9 cellular contexts compared by ENCODE assay signal in genomic region chr22:21698430-21699329, GRCh38. TPM values are rescaled to one million over a fixed set of nuclear protein-coding genes. Genes with fewer than 3 reads are reported as not detected.
DNase-seq lines count a peak whose midpoint lies in the region; TF ChIP-seq lines count a peak whose summit lies in the region.
"Had no signal": no experiment of that assay in that cellular context is flagged by ENCODE, and none has a peak within 500 bp of the region (broad histone marks: within the 10 kb centered on the region; RNA-seq: fewer than 3 reads in every experiment).

No MANE protein-coding gene starts in this region.

- H3K27ac ChIP-seq in esophagus squamous epithelium (peak overlapping the region; percentile 24 to 75 (median 56)), neural progenitor cell (no peak overlapping the region), trophoblast cell (ENCODE audit: low read depth, low read length) (no peak overlapping the region), suprapubic skin (no peak overlapping the region)

- TF ChIP-seq EP300 in suprapubic skin (IDR thresholded peaks at IDR 0.05), result no peak

- H3K4me1 ChIP-seq in esophagus squamous epithelium (peaks cover 0 to 14% (median 4%) of the 10 kb centered on the region in 3 donors), neural progenitor cell (no peaks in the 10 kb centered on the region), trophoblast cell (ENCODE audit: control insufficient read depth in 1 of 2, insufficient read depth in 2 of 2, low read length in 2 of 2) (no peaks in the 10 kb centered on the region), suprapubic skin (no peaks in the 10 kb centered on the region)

- no peaks in the 10 kb centered on the region for H3K9me3 Mint-ChIP-seq in neural progenitor cell
- H3K9me3 Mint-ChIP-seq: CD4-positive, alpha-beta memory T cell had no signal

- H3K9ac ChIP-seq in neural progenitor cell (no peak overlapping the region), trophoblast cell (ENCODE audit: low read length) (no peak overlapping the region)

- H3K14ac ChIP-seq in trophoblast cell (ENCODE audit: low read length), result no peak overlapping the region

- H3K36me3 Mint-ChIP-seq in neural progenitor cell, result peaks cover 33% of the 10 kb centered on the region

- H2AK5ac ChIP-seq in trophoblast cell (ENCODE audit: low read length), result no peak overlapping the region

- no peak overlapping the region for H3K4ac ChIP-seq in trophoblast cell (ENCODE audit: low read depth, low read length)

- peaks cover 12% of the 10 kb centered on the region for H3K27me3 Mint-ChIP-seq in neural progenitor cell (ENCODE audit: insufficient read depth, low read depth)
- H3K27me3 Mint-ChIP-seq: CD4-positive, alpha-beta memory T cell had no signal

- H3K4me1 Mint-ChIP-seq in neural progenitor cell, result peaks cover 12% of the 10 kb centered on the region
- H3K4me1 Mint-ChIP-seq: CD4-positive, alpha-beta memory T cell had no signal

- H3K79me2 ChIP-seq in neural progenitor cell (ENCODE audit: low read depth), result no peaks in the 10 kb centered on the region
- no peaks in the 10 kb centered on the region for H3K79me2 ChIP-seq in trophoblast cell (ENCODE audit: control insufficient read depth, insufficient read depth, low read length, poor library complexity)

- TF ChIP-seq POLR2A in esophagus squamous epithelium (IDR thresholded peaks at IDR 0.05), result no peak
- TF ChIP-seq POLR2A in suprapubic skin (IDR thresholded peaks at IDR 0.05), result no peak

- H3K36me3 ChIP-seq in H7 (replicated peaks; ENCODE audit: control insufficient read depth, insufficient read depth, low read length) (peaks cover 2% of the 10 kb centered on the region), esophagus squamous epithelium (peaks cover 17 to 79% (median 20%) of the 10 kb centered on the region in 3 donors), neural progenitor cell (no peaks in the 10 kb centered on the region), trophoblast cell (ENCODE audit: control insufficient read depth in 1 of 2, insufficient read depth in 2 of 2, low read length in 2 of 2) (peaks cover 39 to 41% of the 10 kb centered on the region in 2 experiments), suprapubic skin (peaks cover 63% of the 10 kb centered on the region)

- no peak overlapping the region for H2BK5ac ChIP-seq in trophoblast cell (ENCODE audit: low read depth, low read length, poor library complexity)

- H3K4me3 Mint-ChIP-seq in neural progenitor cell, result peak overlapping the region; percentile 48
- H3K4me3 Mint-ChIP-seq: CD4-positive, alpha-beta memory T cell had no signal

- H3K4me3 ChIP-seq in H7 (ENCODE audit: insufficient read depth, low read depth, low read length) (no peak overlapping the region), esophagus squamous epithelium (no peak overlapping the region), neural progenitor cell (no peak overlapping the region), trophoblast cell (ENCODE audit: low read depth, low read length) (no peak overlapping the region), suprapubic skin (no peak overlapping the region)

- no peak overlapping the region for H3K18ac ChIP-seq in trophoblast cell (ENCODE audit: low read length)

- H3K27me3 ChIP-seq in H7 (ENCODE audit: control insufficient read depth, insufficient read depth, low read length) (no peaks in the 10 kb centered on the region), esophagus squamous epithelium (no peaks in the 10 kb centered on the region), neural progenitor cell (no peaks in the 10 kb centered on the region), trophoblast cell (ENCODE audit: insufficient read depth, low read length) (no peaks in the 10 kb centered on the region), suprapubic skin (no peaks in the 10 kb centered on the region)

- H3K4me2 ChIP-seq in neural progenitor cell (no peak overlapping the region), trophoblast cell (ENCODE audit: low read length) (no peak overlapping the region)

- no peak overlapping the region for H4K8ac ChIP-seq in trophoblast cell (ENCODE audit: low read depth, low read length)

- H2BK120ac ChIP-seq in trophoblast cell (ENCODE audit: insufficient read depth, low read length, poor library complexity), result no peak overlapping the region

- H3K9me3 ChIP-seq in esophagus squamous epithelium (no peaks in the 10 kb centered on the region), neural progenitor cell (ENCODE audit: low read depth) (no peaks in the 10 kb centered on the region), trophoblast cell (ENCODE audit: insufficient read depth, low read depth, low read length) (no peaks in the 10 kb centered on the region), suprapubic skin (no peaks in the 10 kb centered on the region)

- no peak overlapping the region for H4K12ac ChIP-seq in trophoblast cell (ENCODE audit: low read depth, low read length)

- peak; percentile 74 for DNase-seq in H7
- DNase-seq in esophagus squamous epithelium (lab: John Stamatoyannopoulos, UW), result no peak
- DNase-seq in neural progenitor cell (ENCODE audit: low spot score), result peak; percentile 51
- DNase-seq in trophoblast cell, result no peak
- DNase-seq in suprapubic skin (ENCODE audit: low spot score in 2 of 2), result no peak
- no peak for DNase-seq in mesenteric fat pad (ENCODE audit: low spot score)
- DNase-seq: activated CD4-positive, alpha-beta T cell treated with anti-CD3 and anti-CD28 coated beads for 48 hours; CD4-positive, alpha-beta memory T cell; KBM-7 had no signal

- no peak overlapping the region for H3K23ac ChIP-seq in trophoblast cell (ENCODE audit: low read length)

- no peak overlapping the region for H4K91ac ChIP-seq in trophoblast cell (ENCODE audit: low read depth, low read length)

- intact Hi-C loops in esophagus squamous epithelium (cut with DNase I), result no loop called here

- TF ChIP-seq CTCF in esophagus squamous epithelium (IDR thresholded peaks at IDR 0.05), result no peak
- TF ChIP-seq CTCF in neural progenitor cell (IDR thresholded peaks at IDR 0.05), result no peak
- TF ChIP-seq CTCF in suprapubic skin (IDR thresholded peaks at IDR 0.05), result no peak

- no peaks in the 10 kb centered on the region for H3K79me1 ChIP-seq in trophoblast cell (ENCODE audit: low read length)

- no peak overlapping the region for H2BK12ac ChIP-seq in trophoblast cell (ENCODE audit: low read length)

- H4K20me1 ChIP-seq in neural progenitor cell (ENCODE audit: low read depth), result peaks cover 8% of the 10 kb centered on the region

- H3F3A ChIP-seq in neural progenitor cell (ENCODE audit: low read depth), result peaks cover 8% of the 10 kb centered on the region

- no peak overlapping the region for H2AFZ ChIP-seq in neural progenitor cell (replicated peaks)
- no peak overlapping the region for H2AFZ ChIP-seq in trophoblast cell (ENCODE audit: insufficient read depth, low read length, poor library complexity)

- 64 to 87% methylated on average over 13 to 17 of the region's 22 CpGs for WGBS in esophagus squamous epithelium, 2 donors
- WGBS in trophoblast cell (ENCODE audit: extremely low coverage, insufficient coverage, insufficient read length), result no CpG with 5 or more reads among the region's 22 CpGs
- WGBS in suprapubic skin, result 80% methylated on average over 17 of the region's 22 CpGs

- no peak overlapping the region for H3K27ac Mint-ChIP-seq in neural progenitor cell

RNA-seq across cellular contexts. Expression of gene PPIL2, which starts 32.9 kb away (rescaled TPM):
- total RNA-seq in H7 (2014; rRNA removed; shearing (Covaris generic)), result 23.1 and 23.5 TPM in 2 replicates
- total RNA-seq in esophagus squamous epithelium, result 10 to 100 TPM; 20.9 to 53.6 (median 49.7) TPM
- total RNA-seq in neural progenitor cell (ENCODE audit: low replicate concordance), result 14.3 and 28.3 TPM in 2 replicates
- polyA plus RNA-seq in trophoblast cell (2013), result 31.0 and 32.4 TPM in 2 replicates
- total RNA-seq in suprapubic skin, result 100 to 1,000 TPM in 1 of 4 donors, 10 to 100 TPM in 3; 38.4 to 129 (median 40.3) TPM
- total RNA-seq in mesenteric fat pad, result 23.6 TPM

RNA-seq across cellular contexts. Expression of gene YPEL1, which starts 36.9 kb away (rescaled TPM):
- total RNA-seq in H7 (2014; rRNA removed; shearing (Covaris generic)), result 2.2 and 6.4 TPM in 2 replicates
- total RNA-seq in esophagus squamous epithelium (1 to 10 TPM in 3 of 4 donors, under 1 TPM in 1; 0.53 to 8.5 (median 3.0) TPM), neural progenitor cell (ENCODE audit: low replicate concordance) (32.2 and 39.1 TPM in 2 replicates), suprapubic skin (1 to 10 TPM; 1.5 to 5.1 (median 2.4) TPM), mesenteric fat pad (2.2 TPM)
- polyA plus RNA-seq in trophoblast cell (2013), result 1.7 and 2.4 TPM in 2 replicates

RNA-seq across cellular contexts. Expression of gene SDF2L1, which starts 56.6 kb away (rescaled TPM):
- 29.3 and 54.0 TPM in 2 replicates for total RNA-seq in H7 (2014; rRNA removed; shearing (Covaris generic))
- total RNA-seq in esophagus squamous epithelium (10 to 100 TPM; 19.6 to 29.7 (median 24.6) TPM), neural progenitor cell (ENCODE audit: low replicate concordance) (4.3 and 16.6 TPM in 2 replicates), suprapubic skin (10 to 100 TPM; 11.2 to 23.6 (median 18.7) TPM), mesenteric fat pad (31.6 TPM)
- 59.2 and 63.2 TPM in 2 replicates for polyA plus RNA-seq in trophoblast cell (2013)

Comparison
In these comparisons a context has a peak if more than half of its experiments do, and no peak if none do; other contexts are left out.
1. DNase-seq: peak in H7 (single experiment) and neural progenitor cell (single experiment); none in esophagus squamous epithelium (single experiment), trophoblast cell (0 of 2), suprapubic skin (0 of 2) and mesenteric fat pad (single experiment).
2. H3K27ac ChIP-seq: peak in esophagus squamous epithelium (4 of 4); none in neural progenitor cell (single experiment), trophoblast cell (single experiment) and suprapubic skin (single experiment).